ENCODE assay signal across 12 cellular contexts in the genomic region with DNA sequence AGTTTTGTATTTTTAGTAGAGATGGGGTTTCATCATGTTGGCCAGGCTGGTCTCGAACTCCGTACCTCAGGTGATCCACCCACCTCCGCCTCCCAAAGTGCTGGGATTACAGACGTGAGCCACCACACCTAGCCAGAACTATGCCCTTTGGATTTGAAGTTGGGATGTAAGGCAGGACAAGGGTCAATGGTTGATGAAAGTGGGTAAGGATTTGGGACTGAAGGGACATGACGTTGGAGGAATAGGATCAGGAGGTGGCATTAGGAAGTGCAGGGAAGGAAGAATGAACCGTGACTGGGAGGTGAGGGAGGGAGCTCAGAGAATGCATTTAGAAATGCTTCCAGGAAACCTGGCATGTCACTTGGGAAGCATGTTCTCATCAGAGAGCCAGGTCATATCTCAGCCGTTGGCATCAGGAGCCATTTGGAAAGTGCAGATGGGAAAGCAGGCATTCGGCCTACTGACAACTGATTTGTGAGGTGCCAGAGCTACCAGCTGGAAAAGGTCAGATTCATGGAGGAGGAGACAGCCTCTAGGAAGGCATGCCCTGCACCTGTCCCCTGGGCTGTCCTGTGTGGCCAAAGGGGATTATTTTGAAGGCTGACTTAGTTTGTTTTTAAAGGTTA. TPM values are rescaled to one million over a fixed set of nuclear protein-coding genes. Genes with fewer than 3 reads are reported as not detected.
DNase-seq lines count a peak whose midpoint lies in the region; ATAC-seq and TF ChIP-seq lines count a peak whose summit lies in the region.
"Had no signal": no experiment of that assay in that cellular context is flagged by ENCODE, and none has a peak within 500 bp of the region (broad histone marks: within the 10 kb centered on the region; RNA-seq: fewer than 3 reads in every experiment).

No MANE protein-coding gene starts in this region.

- DNase-seq in HFFc6 (no peak), cerebellum (ENCODE audit: low spot score) (peak; percentile 82), GM03348 (ENCODE audit: low spot score) (no peak)
- DNase-seq in naive thymus-derived CD8-positive, alpha-beta T cell: no peak
- DNase-seq: activated CD4-positive, CD25-positive, alpha-beta regulatory T cell treated with anti-CD3 and anti-CD28 coated beads, Interleukin-2, amount 50 U/mL, for 72 hours; activated gamma-delta T cell treated with Interleukin-2 at 50 U/mL for 16 hours; MV-4-11; NCI-H510A had no signal

- ATAC-seq in naive thymus-derived CD8-positive, alpha-beta T cell: no peak
- ATAC-seq in HG03139 (IDR thresholded peaks at IDR 0.05; ENCODE audit: unreplicated experiment) (no peak), HG03196 (IDR thresholded peaks at IDR 0.05; ENCODE audit: unreplicated experiment) (no peak), HG02610 (IDR thresholded peaks at IDR 0.05; ENCODE audit: unreplicated experiment) (no peak)

- H3K27ac Mint-ChIP-seq in HFFc6: peak overlapping the region; percentile 100
- peak overlapping the region in 9 of 10 donors; percentile 65 to 100 (median 100) for H3K27ac Mint-ChIP-seq in naive thymus-derived CD8-positive, alpha-beta T cell

- no peaks in the 10 kb centered on the region for H3K9me3 Mint-ChIP-seq in HFFc6
- H3K9me3 Mint-ChIP-seq in naive thymus-derived CD8-positive, alpha-beta T cell: no peaks in the 10 kb centered on the region

- peaks cover 2% of the 10 kb centered on the region; the same call in 1 of the 2 replicates for H3K27me3 Mint-ChIP-seq in HFFc6 (ENCODE audit: insufficient read depth)
- H3K27me3 Mint-ChIP-seq in naive thymus-derived CD8-positive, alpha-beta T cell: peaks cover 0 to 14% (median 4%) of the 10 kb centered on the region in 5 donors

- H3K36me3 Mint-ChIP-seq in HFFc6 (ENCODE audit: low read depth): peaks cover 18% of the 10 kb centered on the region
- peaks cover 0 to 21% (median 19%) of the 10 kb centered on the region in 3 donors for H3K36me3 Mint-ChIP-seq in naive thymus-derived CD8-positive, alpha-beta T cell

- TF ChIP-seq CTCF in C4-2B (conservative IDR thresholded peaks at IDR 0.05) (no peak), HFFc6 (IDR thresholded peaks at IDR 0.05) (no peak)

- peaks cover 46% of the 10 kb centered on the region for H3K4me1 Mint-ChIP-seq in HFFc6 (ENCODE audit: low read depth)
- H3K4me1 Mint-ChIP-seq in naive thymus-derived CD8-positive, alpha-beta T cell: peaks cover 23 to 54% (median 53%) of the 10 kb centered on the region in 4 donors

- H3K27ac ChIP-seq in C4-2B: 0 out of 2 replicates have a peak overlapping the region, but pooled peaks have one; percentile 94

- peak overlapping the region; percentile 50; the same call in 1 of the 2 replicates for H3K4me3 Mint-ChIP-seq in HFFc6
- H3K4me3 Mint-ChIP-seq in naive thymus-derived CD8-positive, alpha-beta T cell: peak overlapping the region in 9 of 10 donors; percentile 13 to 99 (median 62)

- POLR2A ChIA-PET in naive thymus-derived CD8-positive, alpha-beta T cell (lab: Charles Lee): interaction anchor here (0.6 kb wide), 1 partner anchor 12 kb away, joined by 3 read pairs; no protein-coding TSS in a partner anchor

RNA-seq across cellular contexts. Expression of a gene that starts 2.2 kb away (rescaled TPM):
- 10 to 100 TPM; 15.3 to 20.1 (median 17.9) TPM for total RNA-seq in HFFc6 (2021; fragmentation: NEBNext Ultra II Directional; extraction: Animal tissue kit (Norgen Biotek cat#: 25700))
- total RNA-seq in cerebellum: 18.9 TPM
- 10 to 100 TPM in 1 of 2 experiments, 1 to 10 TPM in 1; 9.9 to 13.0 TPM for total RNA-seq in naive thymus-derived CD8-positive, alpha-beta T cell
- 10 to 100 TPM; 12.1 to 13.7 (median 13.6) TPM for polyA plus RNA-seq in naive thymus-derived CD8-positive, alpha-beta T cell
